9 cellular contexts compared by ENCODE assay signal in genomic region chr12:14664434-14665023, GRCh38. TPM values are rescaled to one million over a fixed set of nuclear protein-coding genes. Genes with fewer than 3 reads are reported as not detected.
DNase-seq lines count a peak whose midpoint lies in the region; ATAC-seq, FAIRE-seq and TF ChIP-seq lines count a peak whose summit lies in the region.
"Had no signal": no experiment of that assay in that cellular context is flagged by ENCODE, and none has a peak within 500 bp of the region (broad histone marks: within the 10 kb centered on the region; RNA-seq: fewer than 3 reads in every experiment).

No MANE protein-coding gene starts in this region.

- CTCF ChIA-PET in HEK293 (lab: Yijun Ruan, JAX): interaction anchor here (0.6 to 3.0 kb wide), 9 partner anchors 9 to 427 kb away, joined by 3 to 21 read pairs (median 3); no protein-coding TSS in a partner anchor

- H3K4me3 ChIP-seq in HEK293 (ENCODE audit: low read depth, low read length) (no peak overlapping the region), thoracic aorta (no peak overlapping the region)

- POLR2A ChIA-PET in HEK293 (lab: Yijun Ruan, JAX): no interaction called here

- TF ChIP-seq CTCF in HEK293 (tag by site-specific recombination; IDR thresholded peaks at IDR 0.05): no peak
- TF ChIP-seq CTCF in thoracic aorta (IDR thresholded peaks at IDR 0.05): peak; percentile 77

- H3K27me3 ChIP-seq in thoracic aorta (replicated peaks; ENCODE audit: insufficient read depth): no peaks in the 10 kb centered on the region

- H3K4me1 ChIP-seq in HEK293 (ENCODE audit: control insufficient read depth, insufficient read depth, low read length): no peaks in the 10 kb centered on the region
- no peaks in the 10 kb centered on the region for H3K4me1 ChIP-seq in thoracic aorta (ENCODE audit: control insufficient read depth in 1 of 2, low read depth in 2 of 2)

- peak; percentile 25 for DNase-seq in DMS79 treated with DMSO at 0.1 percent for 48 hours (lab: John Stamatoyannopoulos, UW)
- peak; percentile 16 for DNase-seq in NCI-H69 (lab: John Stamatoyannopoulos, UW)
- DNase-seq in astrocyte of the hippocampus (ENCODE audit: low read depth, low spot score): peak; percentile 45
- DNase-seq in thoracic aorta (ENCODE audit: low spot score): no peak
- DNase-seq in activated CD4-positive, CD25-positive, alpha-beta regulatory T cell treated with anti-CD3 and anti-CD28 coated beads, Interleukin-2, amount 50 U/mL, for 72 hours: no peak

- FAIRE-seq in islet of Langerhans (lab: Jason Lieb, UNC): peak; percentile 99

- ATAC-seq in thoracic aorta (ENCODE audit: insufficient number of reproducible peaks, low FRiP score, low read depth): no peak
- ATAC-seq in HG02981 (IDR thresholded peaks at IDR 0.05; ENCODE audit: unreplicated experiment): no peak

- H3K27ac ChIP-seq in HEK293 (ENCODE audit: extremely low read depth, low read depth, low read length) (no peak overlapping the region), thoracic aorta (no peak overlapping the region)

- H3K36me3 ChIP-seq in HEK293 (ENCODE audit: control insufficient read depth in 2 of 2, insufficient read depth in 1 of 2, low read length in 2 of 2): no peaks in the 10 kb centered on the region
- H3K36me3 ChIP-seq in thoracic aorta: no peaks in the 10 kb centered on the region

- H3K9me3 ChIP-seq in HEK293 (ENCODE audit: control insufficient read depth, insufficient read depth, low read depth, low read length) (no peaks in the 10 kb centered on the region), thoracic aorta (no peaks in the 10 kb centered on the region)

TF ChIP-seq in HEK293, 187 proteins besides CTCF, POLR2A, EP300 and RAD21:
- TF ChIP-seq ZNF792 (tag by site-specific recombination; IDR thresholded peaks at IDR 0.05): no peak
- peak; percentile 49 for TF ChIP-seq ZNF654 (tag by site-specific recombination; IDR thresholded peaks at IDR 0.05; ENCODE audit: low read depth)

RNA-seq across cellular contexts. Expression of gene GUCY2C, which starts 31.9 kb away (rescaled TPM):
- total RNA-seq in thoracic aorta: under 1 TPM in 1 of 2 donors, not detected in 1; 0.14 TPM
- total RNA-seq: activated CD8-positive, alpha-beta memory T cell treated with anti-CD3 and anti-CD28 coated beads for 36 hours had no signal

Comparison
In these comparisons a context has a peak if more than half of its experiments do, and no peak if none do; other contexts are left out.
1. DNase-seq: peak in DMS79 treated with DMSO at 0.1 percent for 48 hours (single experiment), NCI-H69 (single experiment) and astrocyte of the hippocampus (single experiment); none in thoracic aorta (single experiment) and activated CD4-positive, CD25-positive, alpha-beta regulatory T cell treated with anti-CD3 and anti-CD28 coated beads, Interleukin-2, amount 50 U/mL, for 72 hours (single experiment).